In the genomic region with DNA sequence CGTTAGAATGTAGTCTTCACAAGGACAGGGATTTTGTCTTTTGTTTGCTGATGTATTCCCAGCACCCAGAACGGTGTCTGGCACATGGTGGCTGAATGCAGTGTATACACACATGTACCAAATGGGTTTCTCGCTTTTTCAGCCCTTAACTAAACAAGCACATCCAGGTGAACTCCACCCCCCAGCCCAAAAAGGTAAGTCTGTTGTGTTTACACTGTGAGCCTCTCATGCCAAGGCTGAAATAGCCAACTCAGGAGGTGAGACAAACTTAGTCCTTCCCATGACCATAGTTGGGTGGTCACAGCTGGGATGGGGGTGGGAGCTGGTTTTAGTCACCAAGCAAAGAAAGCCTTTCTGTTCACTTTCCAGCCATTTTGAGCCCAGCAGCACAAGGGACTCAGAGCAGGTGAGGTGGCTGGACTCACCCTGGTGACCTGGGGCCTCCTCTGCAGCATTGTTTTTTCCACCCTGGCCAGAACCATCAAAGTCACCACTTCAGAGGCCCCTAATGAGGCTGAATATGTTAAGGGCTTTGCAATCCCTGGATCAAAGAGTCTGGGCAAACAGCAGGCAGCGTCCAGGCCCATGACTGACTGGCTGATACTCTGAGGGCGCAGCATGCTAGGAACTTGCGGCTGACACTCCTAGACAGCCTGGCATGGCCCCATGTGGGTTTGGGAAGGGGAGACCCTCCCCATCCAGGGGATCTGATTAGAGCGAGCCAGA, we compare ENCODE assay signal across 19 cellular contexts. TPM values are rescaled to one million over a fixed set of nuclear protein-coding genes. Genes with fewer than 3 reads are reported as not detected.
DNase-seq lines count a peak whose midpoint lies in the region; ATAC-seq, FAIRE-seq and TF ChIP-seq lines count a peak whose summit lies in the region.
"Had no signal": no experiment of that assay in that cellular context is flagged by ENCODE, and none has a peak within 500 bp of the region (broad histone marks: within the 10 kb centered on the region; RNA-seq: fewer than 3 reads in every experiment).

No MANE protein-coding gene starts in this region.

- H3K36me3 Mint-ChIP-seq in GM23338 (ENCODE audit: low read depth), result peaks cover 79% of the 10 kb centered on the region
- peaks cover 54% of the 10 kb centered on the region for H3K36me3 Mint-ChIP-seq in WTC11
- H3K36me3 Mint-ChIP-seq in stimulated activated naive B cell treated with anti-CD40 and anti-IgM and Interleukin-4, amounts not matched to agents 10 μg/mL and 1 μg/mL and 100 μg/mL, for 72 hours, result no peaks in the 10 kb centered on the region
- no peaks in the 10 kb centered on the region for H3K36me3 Mint-ChIP-seq in CD4-positive, alpha-beta T cell (ENCODE audit: low read depth)

- H3K9me3 Mint-ChIP-seq in GM23338, result no peaks in the 10 kb centered on the region; the same call in 2 of the 3 replicates
- no peaks in the 10 kb centered on the region for H3K9me3 Mint-ChIP-seq in WTC11
- no peaks in the 10 kb centered on the region for H3K9me3 Mint-ChIP-seq in stimulated activated naive B cell treated with anti-CD40 and anti-IgM and Interleukin-4, amounts not matched to agents 10 μg/mL and 1 μg/mL and 100 μg/mL, for 72 hours
- H3K9me3 Mint-ChIP-seq in CD4-positive, alpha-beta T cell, result no peaks in the 10 kb centered on the region

- peaks cover 72% of the 10 kb centered on the region for H3F3A ChIP-seq in GM23338 (replicated peaks; ENCODE audit: low read depth)

- H4K20me1 ChIP-seq in GM23338 (replicated peaks; ENCODE audit: insufficient read depth), result no peaks in the 10 kb centered on the region; the same call in 1 of the 2 replicates

- peak overlapping the region; percentile 91 for H3K27ac Mint-ChIP-seq in GM23338
- peak overlapping the region; percentile 97 for H3K27ac Mint-ChIP-seq in WTC11
- H3K27ac Mint-ChIP-seq in stimulated activated naive B cell treated with anti-CD40 and anti-IgM and Interleukin-4, amounts not matched to agents 10 μg/mL and 1 μg/mL and 100 μg/mL, for 72 hours, result peak overlapping the region; percentile 28
- no peak overlapping the region for H3K27ac Mint-ChIP-seq in CD4-positive, alpha-beta T cell

- no peak overlapping the region for H3K9ac ChIP-seq in iPS-18a (ENCODE audit: low read length)

- ATAC-seq in GM23338, result peak; percentile 0; the same call in 2 of the 3 replicates
- no peak for ATAC-seq in WTC11
- no peak for ATAC-seq in stimulated activated naive B cell treated with anti-CD40 and anti-IgM and Interleukin-4, amounts not matched to agents 10 μg/mL and 1 μg/mL and 100 μg/mL, for 72 hours (replicated peaks)
- no peak for ATAC-seq in CD4-positive, alpha-beta T cell (ENCODE audit: poor library complexity)
- ATAC-seq: Right ventricle myocardium inferior had no signal

- H3K36me3 ChIP-seq in GM23338 (ENCODE audit: insufficient read depth) (peaks cover 15% of the 10 kb centered on the region), iPS-18a (ENCODE audit: control insufficient read depth, low read depth, low read length) (peaks cover 37% of the 10 kb centered on the region)
- H3K36me3 ChIP-seq: prostate gland had no signal

- H3K4me1 ChIP-seq in GM23338 (ENCODE audit: insufficient read depth) (peaks cover 75% of the 10 kb centered on the region), iPS-18a (ENCODE audit: control insufficient read depth, low read depth, low read length) (peaks cover 64% of the 10 kb centered on the region)

- no peak overlapping the region for H3K4me3 ChIP-seq in GM23338
- no peak overlapping the region for H3K4me3 ChIP-seq in iPS-18a (ENCODE audit: low read length)
- H3K4me3 ChIP-seq: prostate gland had no signal

- no peak overlapping the region for H2AFZ ChIP-seq in GM23338

- H3K4me3 Mint-ChIP-seq in GM23338 (peak overlapping the region; percentile 45; the same call in 1 of the 3 replicates), WTC11 (no peak overlapping the region)
- no peak overlapping the region for H3K4me3 Mint-ChIP-seq in stimulated activated naive B cell treated with anti-CD40 and anti-IgM and Interleukin-4, amounts not matched to agents 10 μg/mL and 1 μg/mL and 100 μg/mL, for 72 hours
- no peak overlapping the region for H3K4me3 Mint-ChIP-seq in CD4-positive, alpha-beta T cell

- H3K27me3 Mint-ChIP-seq in GM23338 (ENCODE audit: insufficient read depth, low read depth, poor library complexity) (peaks cover 62% of the 10 kb centered on the region), WTC11 (ENCODE audit: low read depth) (no peaks in the 10 kb centered on the region)
- H3K27me3 Mint-ChIP-seq in stimulated activated naive B cell treated with anti-CD40 and anti-IgM and Interleukin-4, amounts not matched to agents 10 μg/mL and 1 μg/mL and 100 μg/mL, for 72 hours, result peaks cover 0 to 4% of the 10 kb centered on the region in 2 donors
- H3K27me3 Mint-ChIP-seq in CD4-positive, alpha-beta T cell, result peaks cover 5% of the 10 kb centered on the region

- H3K27ac ChIP-seq in GM23338 (ENCODE audit: low read depth) (peak overlapping the region; percentile 94), iPS-18a (ENCODE audit: low read length) (peak overlapping the region; percentile 49)
- H3K27ac ChIP-seq in CD4-positive, alpha-beta T cell (ENCODE audit: low read depth, low read length), result no peak overlapping the region
- H3K27ac ChIP-seq: prostate gland had no signal

- no peaks in the 10 kb centered on the region for H3K9me3 ChIP-seq in iPS-18a (ENCODE audit: control insufficient read depth, low read depth, low read length)
- H3K9me3 ChIP-seq in CD4-positive, alpha-beta T cell (ENCODE audit: control insufficient read depth, low read length), result no peaks in the 10 kb centered on the region
- H3K9me3 ChIP-seq: prostate gland had no signal

- CTCF ChIA-PET in WTC11 (lab: Charles Lee), result interaction anchor here (0.6 to 7.0 kb wide), 10 partner anchors 7 to 1166 kb away, joined by 3 to 77 read pairs (median 4); a partner anchor contains a TSS
- CTCF ChIA-PET in CD4-positive, alpha-beta T cell (lab: Charles Lee), result no interaction called here

- H3K4me1 Mint-ChIP-seq in GM23338, result peaks cover 73% of the 10 kb centered on the region
- H3K4me1 Mint-ChIP-seq in WTC11, result peaks cover 87% of the 10 kb centered on the region
- H3K4me1 Mint-ChIP-seq in stimulated activated naive B cell treated with anti-CD40 and anti-IgM and Interleukin-4, amounts not matched to agents 10 μg/mL and 1 μg/mL and 100 μg/mL, for 72 hours, result peaks cover 15 to 26% of the 10 kb centered on the region in 2 donors
- no peaks in the 10 kb centered on the region for H3K4me1 Mint-ChIP-seq in CD4-positive, alpha-beta T cell (ENCODE audit: low read depth)

- H3K9me2 ChIP-seq in GM23338 (ENCODE audit: insufficient read depth), result no peaks in the 10 kb centered on the region

- H3K27me3 ChIP-seq in GM23338 (ENCODE audit: insufficient read depth) (no peaks in the 10 kb centered on the region), iPS-18a (ENCODE audit: control insufficient read depth, insufficient read depth, low read length) (no peaks in the 10 kb centered on the region)
- H3K27me3 ChIP-seq in CD4-positive, alpha-beta T cell (ENCODE audit: control insufficient read depth, insufficient read depth, low read length), result no peaks in the 10 kb centered on the region

- TF ChIP-seq CTCF in GM23338 (conservative IDR thresholded peaks at IDR 0.05; ENCODE audit: low read depth in 2 of 2) (no peak), WTC11 (IDR thresholded peaks at IDR 0.05) (no peak)
- no peak for TF ChIP-seq CTCF in CD4-positive, alpha-beta T cell (IDR thresholded peaks at IDR 0.05)

- intact Hi-C loops in CD4-positive, alpha-beta T cell (cut with DNase I, micrococcal nuclease), result loop anchor here in 1 of 2 experiments (2.0 kb wide), 1 partner anchor 89 kb away; no protein-coding TSS in a partner anchor

- H3K79me2 ChIP-seq in GM23338 (replicated peaks; ENCODE audit: insufficient read depth), result peaks cover 43% of the 10 kb centered on the region

- no peak for FAIRE-seq in urothelium cell line (lab: Jason Lieb, UNC)
- FAIRE-seq: endometrium, G401.6, GM18507 had no signal

- POLR2A ChIA-PET in WTC11 (lab: Charles Lee), result interaction anchor here (0.5 to 1.9 kb wide), 5 partner anchors 9 to 26 kb away, joined by 3 to 7 read pairs (median 4); a partner anchor contains a TSS
- POLR2A ChIA-PET in CD4-positive, alpha-beta T cell (lab: Charles Lee), result no interaction called here

- peak overlapping the region; percentile 64 for H3K4me2 ChIP-seq in GM23338

- DNase-seq in GM23338 (ENCODE audit: low spot score), result peak; percentile 50
- no peak for DNase-seq in WTC11 (ENCODE audit: low spot score)
- DNase-seq in stimulated activated naive B cell treated with anti-CD40 and anti-IgM and Interleukin-4, amounts not matched to agents 10 μg/mL and 1 μg/mL and 100 μg/mL, for 72 hours, result no peak
- no peak for DNase-seq in CD4-positive, alpha-beta T cell
- no peak for DNase-seq in EL
- no peak for DNase-seq in urothelium cell line (ENCODE audit: low spot score)
- no peak for DNase-seq in globus pallidus (ENCODE audit: low spot score)
- DNase-seq: activated CD4-positive, alpha-beta T cell treated with anti-CD3 and anti-CD28 coated beads, Interleukin-2, amount 50 U/mL, for 48 hours; activated effector memory CD4-positive, alpha-beta T cell treated with Interleukin-2 at 50 U/mL for 16 hours; NCI-H1694; NCI-H748 treated with DMSO at 0.1 percent for 48 hours; stimulated activated CD4-positive, alpha-beta T cell treated with anti-CD3 and anti-CD28 coated beads, Interleukin-2, amount 100 ng/mL, for 48 hours; T-helper 9 cell had no signal

TF ChIP-seq in WTC11, 78 proteins besides CTCF, POLR2A, EP300 and RAD21 (continues in another document):
- TF ChIP-seq, protein P1, sequence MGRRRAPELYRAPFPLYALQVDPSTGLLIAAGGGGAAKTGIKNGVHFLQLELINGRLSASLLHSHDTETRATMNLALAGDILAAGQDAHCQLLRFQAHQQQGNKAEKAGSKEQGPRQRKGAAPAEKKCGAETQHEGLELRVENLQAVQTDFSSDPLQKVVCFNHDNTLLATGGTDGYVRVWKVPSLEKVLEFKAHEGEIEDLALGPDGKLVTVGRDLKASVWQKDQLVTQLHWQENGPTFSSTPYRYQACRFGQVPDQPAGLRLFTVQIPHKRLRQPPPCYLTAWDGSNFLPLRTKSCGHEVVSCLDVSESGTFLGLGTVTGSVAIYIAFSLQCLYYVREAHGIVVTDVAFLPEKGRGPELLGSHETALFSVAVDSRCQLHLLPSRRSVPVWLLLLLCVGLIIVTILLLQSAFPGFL (CRISPR knock-in tag; IDR thresholded peaks at IDR 0.05; ENCODE audit: borderline replicate concordance), result no peak
- 0 out of 2 replicates have a peak, but pooled peaks have one; percentile 44 for TF ChIP-seq ZNF671 (CRISPR knock-in tag; IDR thresholded peaks at IDR 0.05)

RNA-seq across cellular contexts. Expression of a gene that starts 8.7 kb away (rescaled TPM):
- total RNA-seq in GM23338 (2014; rRNA removed; shearing (Covaris generic)), result 160 and 170 TPM in 2 replicates
- polyA plus RNA-seq in GM23338 (2016; fragmentation: Nextera tagmentation; extraction: Ambion mirVana), result 69.1 and 78.0 TPM in 2 replicates
- total RNA-seq in WTC11 (2021), result 104 to 124 TPM (median 119 TPM) in 3 replicates
- not detected for total RNA-seq in CD4-positive, alpha-beta T cell

RNA-seq across cellular contexts. Expression of a gene that starts 10.4 kb away (rescaled TPM):
- total RNA-seq in GM23338 (2014; rRNA removed; shearing (Covaris generic)), result 54.3 and 69.3 TPM in 2 replicates
- 21.2 and 29.4 TPM in 2 replicates for polyA plus RNA-seq in GM23338 (2016; fragmentation: Nextera tagmentation; extraction: Ambion mirVana)
- total RNA-seq in WTC11 (2021), result 37.6 to 51.4 TPM (median 49.4 TPM) in 3 replicates
- total RNA-seq in CD4-positive, alpha-beta T cell, result under 1 TPM; 0.19 to 0.20 TPM

RNA-seq across cellular contexts. Expression of a gene that starts 43.6 kb away (rescaled TPM):
- 18.0 and 21.1 TPM in 2 replicates for total RNA-seq in GM23338 (2014; rRNA removed; shearing (Covaris generic))
- 13.6 and 17.4 TPM in 2 replicates for polyA plus RNA-seq in GM23338 (2016; fragmentation: Nextera tagmentation; extraction: Ambion mirVana)
- total RNA-seq in WTC11 (2021), result 18.9 to 19.8 TPM (median 19.0 TPM) in 3 replicates
- 1 to 10 TPM in 1 of 2 experiments, under 1 TPM in 1; 0.95 to 1.2 TPM for total RNA-seq in CD4-positive, alpha-beta T cell

Comparison
In these comparisons a context has a peak if more than half of its experiments do, and no peak if none do; other contexts are left out.
1. RNA of a gene that starts 8.7 kb away (total RNA-seq): 160 to 170 TPM in GM23338 and 104 to 124 TPM in WTC11; not detected in CD4-positive, alpha-beta T cell; every median in the first group is over 10 times any median in the second.
2. RNA of a gene that starts 10.4 kb away (total RNA-seq): 54.3 to 69.3 TPM in GM23338 and 37.6 to 51.4 TPM in WTC11; 0.19 to 0.20 TPM in CD4-positive, alpha-beta T cell; every median in the first group is over 10 times any median in the second.